23 cellular contexts compared by ENCODE assay signal in genomic region chr12:52241205-52241842, GRCh38. TPM values are rescaled to one million over a fixed set of nuclear protein-coding genes. Genes with fewer than 3 reads are reported as not detected.
DNase-seq lines count a peak whose midpoint lies in the region; ATAC-seq, FAIRE-seq and TF ChIP-seq lines count a peak whose summit lies in the region.
"Had no signal": no experiment of that assay in that cellular context is flagged by ENCODE, and none has a peak within 500 bp of the region (broad histone marks: within the 10 kb centered on the region; RNA-seq: fewer than 3 reads in every experiment).

No MANE protein-coding gene starts in this region.

- no peak overlapping the region for H4K8ac ChIP-seq in mesenchymal stem cell (ENCODE audit: low read length)

- intact Hi-C loops in esophagus muscularis mucosa (cut with DNase I) = no loop called here

- peak overlapping the region; percentile 43 for H2AK5ac ChIP-seq in mesenchymal stem cell (ENCODE audit: low read length, severe bottlenecking)

- H3K4me1 ChIP-seq in mesenchymal stem cell (ENCODE audit: control insufficient read depth, insufficient read depth, low read depth, low read length) (peaks cover 44% of the 10 kb centered on the region), esophagus muscularis mucosa (peaks cover 12 to 29% (median 22%) of the 10 kb centered on the region in 4 donors)
- H3K4me1 ChIP-seq: testis had no signal

- H3K27ac ChIP-seq in RWPE1 (peak overlapping the region; percentile 100), mesenchymal stem cell (ENCODE audit: low read length, poor library complexity, severe bottlenecking) (no peak overlapping the region), esophagus muscularis mucosa (replicated peaks in 1 of 4) (no peak overlapping the region)
- H3K27ac ChIP-seq: adrenal gland, cardiac muscle cell, left lung, testis had no signal

- in situ Hi-C loops in Caki2 (cut with HindIII; ENCODE audit: low pct_unique_long_range_greater_than_20kb, low sequenced_read_pairs) = no loop called here

- 77% methylated on average over 11 of the region's 11 CpGs for WGBS in mesenchymal stem cell
- WGBS in esophagus muscularis mucosa = 77% methylated on average over 9 of the region's 11 CpGs

- DNase-seq in Caki2 (ENCODE audit: low read depth) = peak; percentile 23
- no peak for DNase-seq in GM12892 (ENCODE audit: insufficient read length)
- DNase-seq in RWPE1 (ENCODE audit: low spot score) = no peak
- DNase-seq in mesenchymal stem cell = peak; percentile 39
- DNase-seq in esophagus muscularis mucosa (ENCODE audit: extremely low spot score) = no peak
- no peak for DNase-seq in NCI-H526 treated with DMSO at 0.1 percent for 48 hours (lab: John Stamatoyannopoulos, UW)
- no peak for DNase-seq in COLO829 (ENCODE audit: low spot score)
- DNase-seq: activated CD4-positive, alpha-beta T cell treated with anti-CD3 and anti-CD28 coated beads for 4 hours; activated gamma-delta T cell; adrenal gland; left lung; NK-92 treated with Interleukin-12 subunit alpha and Interleukin-12 subunit beta, amount 100 ng/mL, for 24 hours; occipital lobe; retina; RPMI8226; SW 1271; testis had no signal

- CTCF ChIA-PET in RWPE1 (lab: Yijun Ruan, JAX) = interaction anchor here (0.6 kb wide), 1 partner anchor 103 kb away, joined by 4 read pairs; no protein-coding TSS in a partner anchor

- H3K9me3 ChIP-seq in mesenchymal stem cell (ENCODE audit: control insufficient read depth, low read length) = no peaks in the 10 kb centered on the region
- no peaks in the 10 kb centered on the region for H3K9me3 ChIP-seq in esophagus muscularis mucosa
- H3K9me3 ChIP-seq: adrenal gland, left lung, testis had no signal

- no peaks in the 10 kb centered on the region for H3K79me1 ChIP-seq in mesenchymal stem cell (replicated peaks; ENCODE audit: low read length, poor library complexity, severe bottlenecking)

- H3K14ac ChIP-seq in mesenchymal stem cell (ENCODE audit: low read length in 2 of 2) = no peak overlapping the region

- peak; percentile 21 for FAIRE-seq in GM12892 (lab: Jason Lieb, UNC)
- FAIRE-seq: TTC549 had no signal

- no peak overlapping the region for H2BK5ac ChIP-seq in mesenchymal stem cell (ENCODE audit: low read depth, low read length, poor library complexity, severe bottlenecking)

- H2BK12ac ChIP-seq in mesenchymal stem cell (ENCODE audit: low read length in 2 of 2) = no peak overlapping the region

- no peak for TF ChIP-seq EP300 in esophagus muscularis mucosa (IDR thresholded peaks at IDR 0.05)

- no peak overlapping the region for H2BK120ac ChIP-seq in mesenchymal stem cell (ENCODE audit: low read depth, low read length)

- H3K4ac ChIP-seq in mesenchymal stem cell (ENCODE audit: low read depth in 1 of 2, low read length in 2 of 2) = no peak overlapping the region

- no peak for TF ChIP-seq POLR2A in GM12892 (IDR thresholded peaks at IDR 0.05; ENCODE audit: low read depth, low read length)
- TF ChIP-seq POLR2A in esophagus muscularis mucosa (IDR thresholded peaks at IDR 0.05; ENCODE audit: low read depth) = no peak

- H3K9ac ChIP-seq in mesenchymal stem cell (ENCODE audit: low read length) = no peak overlapping the region

- no peak overlapping the region for H2AFZ ChIP-seq in mesenchymal stem cell (ENCODE audit: low read depth, low read length)

- no peak overlapping the region for H2BK15ac ChIP-seq in mesenchymal stem cell (ENCODE audit: low read depth, poor library complexity, severe bottlenecking)

- no peak overlapping the region for H3K4me2 ChIP-seq in mesenchymal stem cell (ENCODE audit: low read length, poor library complexity, severe bottlenecking)

- no peak for TF ChIP-seq CTCF in RWPE1 (conservative IDR thresholded peaks at IDR 0.05; ENCODE audit: low read depth)
- TF ChIP-seq CTCF in esophagus muscularis mucosa (IDR thresholded peaks at IDR 0.05) = no peak

- ATAC-seq in GM21367 (IDR thresholded peaks at IDR 0.05; ENCODE audit: unreplicated experiment) = no peak
- ATAC-seq: esophagus mucosa; HCT116; left lung; stimulated activated effector memory CD8-positive, alpha-beta T cell treated with anti-CD3 and anti-CD28 coated beads, Interleukin-12 subunit alpha, Interleukin-12 subunit beta, amount 100 ng/mL, for 72 hours had no signal

- no peaks in the 10 kb centered on the region for H3K27me3 ChIP-seq in mesenchymal stem cell (ENCODE audit: control insufficient read depth in 1 of 2, insufficient read depth in 1 of 2, low read length in 2 of 2)
- no peaks in the 10 kb centered on the region for H3K27me3 ChIP-seq in esophagus muscularis mucosa
- H3K27me3 ChIP-seq: adrenal gland, left lung, testis had no signal

- no peak overlapping the region for H3K18ac ChIP-seq in mesenchymal stem cell (ENCODE audit: low read depth in 1 of 2, low read length in 2 of 2)

- no peak overlapping the region for H4K91ac ChIP-seq in mesenchymal stem cell (ENCODE audit: low read length)

- H3K36me3 ChIP-seq in mesenchymal stem cell (ENCODE audit: control insufficient read depth in 1 of 2, insufficient read depth in 2 of 2, low read depth in 1 of 2, low read length in 2 of 2) (peaks cover 0 to 10% of the 10 kb centered on the region in 2 experiments), esophagus muscularis mucosa (no peaks in the 10 kb centered on the region)
- H3K36me3 ChIP-seq: adrenal gland, cardiac muscle cell had no signal

- POLR2A ChIA-PET in RWPE1 (lab: Yijun Ruan, JAX; ENCODE audit: low non-redundant PET) = no interaction called here

- no peak overlapping the region for H3K23ac ChIP-seq in mesenchymal stem cell (ENCODE audit: low read length in 2 of 2)

- H3K4me3 ChIP-seq in mesenchymal stem cell (ENCODE audit: insufficient read depth in 1 of 2, low read depth in 1 of 2, low read length in 2 of 2) (no peak overlapping the region), esophagus muscularis mucosa (no peak overlapping the region)
- H3K4me3 ChIP-seq: adrenal gland, cardiac muscle cell, left lung, testis had no signal

RNA-seq across cellular contexts. Expression of gene KRT7, which starts 8.3 kb away (rescaled TPM):
- total RNA-seq in Caki2 (2014; rRNA removed; shearing (Covaris generic); ENCODE audit: low replicate concordance) = 122 and 152 TPM in 2 replicates
- polyA plus RNA-seq in GM12892 (2012; ENCODE audit: missing spikeins) = 10.7 TPM
- polyA plus RNA-seq in mesenchymal stem cell (2013, experiment 1 of 2) = 5.1 TPM
- 5.7 TPM for polyA plus RNA-seq in mesenchymal stem cell (2013, experiment 2 of 2)
- 1 to 10 TPM in 3 of 4 donors, under 1 TPM in 1; 0.83 to 8.4 (median 4.5) TPM for total RNA-seq in esophagus muscularis mucosa
- total RNA-seq: occipital lobe had no signal

RNA-seq across cellular contexts. Expression of gene KRT86, which starts 33.1 kb away (rescaled TPM):
- total RNA-seq in Caki2 (2014; rRNA removed; shearing (Covaris generic); ENCODE audit: low replicate concordance) = 8.7 and 14.5 TPM in 2 replicates
- polyA plus RNA-seq in GM12892 (2012; ENCODE audit: missing spikeins) = 0.51 TPM
- 0.01 TPM for polyA plus RNA-seq in mesenchymal stem cell (2013, experiment 1 of 2)
- polyA plus RNA-seq in mesenchymal stem cell (2013, experiment 2 of 2) = not detected
- under 1 TPM in 2 of 4 donors, not detected in 2; 0.29 to 0.33 TPM for total RNA-seq in esophagus muscularis mucosa
- total RNA-seq: cardiac muscle cell, esophagus mucosa had no signal

RNA-seq across cellular contexts. Expression of gene KRT80, which starts 49.5 kb away (rescaled TPM):
- total RNA-seq in Caki2 (2014; rRNA removed; shearing (Covaris generic); ENCODE audit: low replicate concordance) = 31.6 and 33.0 TPM in 2 replicates
- polyA plus RNA-seq in GM12892 (2012; ENCODE audit: missing spikeins) = not detected
- 0.72 TPM for polyA plus RNA-seq in mesenchymal stem cell (2013, experiment 1 of 2)
- polyA plus RNA-seq in mesenchymal stem cell (2013, experiment 2 of 2) = 0.84 TPM
- total RNA-seq in esophagus muscularis mucosa = under 1 TPM in 1 of 4 donors, not detected in 3; 0.11 TPM
- total RNA-seq: cardiac muscle cell, occipital lobe had no signal
- polyA plus RNA-seq: cardiac muscle cell had no signal

RNA-seq across cellular contexts. Expression of gene KRT81, which starts 50.0 kb away (rescaled TPM):
- 3.3 TPM in 1 of 2 replicates, not detected in the other for total RNA-seq in Caki2 (2014; rRNA removed; shearing (Covaris generic); ENCODE audit: low replicate concordance)
- polyA plus RNA-seq in GM12892 (2012; ENCODE audit: missing spikeins) = not detected
- polyA plus RNA-seq in mesenchymal stem cell (2013, experiment 1 of 2) = not detected
- polyA plus RNA-seq in mesenchymal stem cell (2013, experiment 2 of 2) = not detected
- under 1 TPM in 2 of 4 donors, not detected in 2; 0.19 to 0.42 TPM for total RNA-seq in esophagus muscularis mucosa
- total RNA-seq: cardiac muscle cell, esophagus mucosa, left lung, occipital lobe had no signal
- polyA plus RNA-seq: adrenal gland, cardiac muscle cell had no signal

Comparison
In these comparisons a context has a peak if more than half of its experiments do, and no peak if none do; other contexts are left out.
1. DNase-seq: peak in Caki2 (single experiment) and mesenchymal stem cell (single experiment); none in GM12892 (single experiment), RWPE1 (single experiment), esophagus muscularis mucosa (single experiment), NCI-H526 treated with DMSO at 0.1 percent for 48 hours (single experiment) and COLO829 (single experiment).
2. RNA of gene KRT7, which starts 8.3 kb away (total RNA-seq): 122 to 152 TPM in Caki2; 0.83 to 8.4 TPM in esophagus muscularis mucosa; every median in the first group is over 10 times any median in the second.
3. RNA of gene KRT80, which starts 49.5 kb away (total RNA-seq): 31.6 to 33.0 TPM in Caki2; 0.11 TPM in esophagus muscularis mucosa; every median in the first group is over 10 times any median in the second.